In genomic region chr21:35210093-35210492, GRCh38 we compare ENCODE assay signal across 28 cellular contexts.
"Had no signal": no experiment of that assay in that cellular context is flagged by ENCODE, and none has a peak within 500 bp of the region (broad histone marks: within the 10 kb centered on the region; RNA-seq: fewer than 3 reads in every experiment).

No MANE protein-coding gene starts in this region.

- H3K79me2 ChIP-seq: parathyroid adenoma had no signal

- H3K4me1 ChIP-seq: neural progenitor cell, parathyroid adenoma had no signal

- H3K9me3 ChIP-seq: left lung, lower lobe of right lung, neutrophil, tibial nerve, uterus had no signal

- H3K4me3 ChIP-seq: left lung, lower lobe of right lung, neural progenitor cell, tibial nerve, uterus had no signal

- H2AFZ ChIP-seq: neural progenitor cell, parathyroid adenoma had no signal

- H3K36me3 ChIP-seq: left lung, lower lobe of right lung, neural progenitor cell, neutrophil, tibial nerve, uterus had no signal

- H3K27ac ChIP-seq: lower lobe of right lung, neural progenitor cell, neutrophil, parathyroid adenoma, tibial nerve had no signal

- DNase-seq: hippocampal formation; kidney glomerular epithelial cell; left cardiac atrium; left lung; lower lobe of right lung; mammary epithelial cell; mesenchymal stem cell; naive B cell; natural killer cell; nephron progenitor cell; occipital lobe; retina; right cardiac atrium; small intestine; stimulated activated CD4-positive, alpha-beta T cell treated with anti-CD3 and anti-CD28 coated beads, Interleukin-1b, Interleukin-23, amount 100 ng/mL, for 48 hours; stimulated activated CD4-positive, alpha-beta T cell treated with anti-CD3 and anti-CD28 coated beads, Interleukin-2, amount 100 ng/mL, for 48 hours; stimulated activated CD4-positive, alpha-beta T cell treated with anti-CD3 and anti-CD28 coated beads, Interleukin-4, amount 100 ng/mL, for 4 hours; stimulated activated CD8-positive, alpha-beta memory T cell treated with anti-CD3 and anti-CD28 coated beads, Interleukin-4, amount 100 ng/mL, for 48 hours; stimulated activated naive CD4-positive, alpha-beta T cell treated with Interleukin-2 at 50 U/mL for 16 hours; stimulated activated naive CD8-positive, alpha-beta T cell treated with anti-CD3 and anti-CD28 coated beads, Interleukin-15, amount 100 ng/mL, for 72 hours; substantia nigra; uterus had no signal

- H3K9ac ChIP-seq: neural progenitor cell, parathyroid adenoma had no signal

- H3K27me3 ChIP-seq: left lung, neural progenitor cell, neutrophil, tibial nerve, uterus had no signal

- H3K4me2 ChIP-seq: neural progenitor cell had no signal

- ATAC-seq: left lung; lower lobe of right lung; natural killer cell; right cardiac atrium; sciatic nerve; stimulated activated memory B cell treated with anti-CD40 and anti-IgM and Interleukin-4, amounts not matched to agents 10 μg/mL and 1 μg/mL and 100 μg/mL, for 72 hours; stimulated activated naive CD8-positive, alpha-beta T cell treated with anti-CD3 and anti-CD28 coated beads, Interleukin-15, amount 100 ng/mL, for 72 hours had no signal
